In the genomic region with DNA sequence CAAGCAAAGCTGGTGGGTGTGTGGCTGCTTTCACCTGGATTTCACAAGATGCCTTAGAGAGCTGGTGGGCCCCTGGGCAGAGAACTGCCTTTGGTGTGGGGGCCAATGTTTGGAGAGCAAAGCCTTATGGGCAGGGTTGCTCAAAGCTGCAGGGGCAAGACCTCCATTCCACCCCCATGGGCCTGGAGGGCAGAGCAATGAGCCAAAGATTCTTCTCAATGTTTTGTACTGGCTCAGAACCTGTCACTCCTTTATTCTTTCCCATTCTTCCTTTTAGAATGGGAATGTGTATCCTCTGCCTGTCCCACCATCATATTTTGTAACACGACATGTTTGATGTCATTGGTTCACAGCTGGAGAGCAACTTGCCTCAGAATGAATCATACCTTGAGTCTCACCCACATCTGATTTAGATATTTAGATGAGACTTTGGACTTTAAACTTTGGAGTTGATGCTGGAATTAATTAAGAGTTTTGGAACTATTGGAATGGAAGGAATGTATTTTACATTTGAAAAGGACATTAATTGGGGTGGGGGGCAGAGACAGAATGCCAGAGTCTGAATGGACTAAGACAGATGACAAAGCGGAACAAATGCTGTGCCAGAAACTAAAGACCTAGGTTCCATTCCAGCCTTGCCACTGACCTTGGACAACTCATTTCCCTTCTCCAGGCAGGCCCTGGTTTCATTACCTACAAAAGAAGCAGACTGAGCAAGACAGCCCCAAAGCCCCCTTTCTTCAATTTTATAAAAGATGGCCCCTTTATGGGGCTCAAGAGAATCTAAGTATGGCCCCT, we compare ENCODE assay signal across 14 cellular contexts.
DNase-seq lines count a peak whose midpoint lies in the region; TF ChIP-seq lines count a peak whose summit lies in the region.
"Had no signal": no experiment of that assay in that cellular context is flagged by ENCODE, and none has a peak within 500 bp of the region (broad histone marks: within the 10 kb centered on the region; RNA-seq: fewer than 3 reads in every experiment).

No MANE protein-coding gene starts in this region.

- H3K4me3 Mint-ChIP-seq in osteocyte (ENCODE audit: unreplicated experiment) (no peak overlapping the region), Caco-2 (ENCODE audit: unreplicated experiment) (no peak overlapping the region)
- H3K4me3 Mint-ChIP-seq in activated naive CD8-positive, alpha-beta T cell treated with anti-CD3 and anti-CD28 coated beads for 36 hours = no peak overlapping the region
- H3K4me3 Mint-ChIP-seq: CD4-positive, alpha-beta T cell; natural killer cell treated with Interleukin-12 subunit alpha and Interleukin-12 subunit beta and Interleukin-15 and Interleukin-18, amount 100 ng/mL, for 72 hours had no signal

- CTCF ChIA-PET in Caco-2 (lab: Charles Lee) = no interaction called here

- H3K27ac ChIP-seq in HUES48 (ENCODE audit: low read depth, low read length) (peak overlapping the region; percentile 88), colonic mucosa (no peak overlapping the region)
- H3K27ac ChIP-seq: esophagus squamous epithelium, SJSA1 had no signal

- H3K9me3 ChIP-seq in HUES48 (ENCODE audit: control insufficient read depth, insufficient read depth, low read length) (no peaks in the 10 kb centered on the region), colonic mucosa (no peaks in the 10 kb centered on the region), Caco-2 (no peaks in the 10 kb centered on the region)
- H3K9me3 ChIP-seq: esophagus squamous epithelium, SJSA1 had no signal

- H3K36me3 Mint-ChIP-seq in osteocyte (ENCODE audit: unreplicated experiment) (peaks cover 7% of the 10 kb centered on the region), Caco-2 (ENCODE audit: insufficient read depth, unreplicated experiment) (no peaks in the 10 kb centered on the region)
- no peaks in the 10 kb centered on the region for H3K36me3 Mint-ChIP-seq in activated naive CD8-positive, alpha-beta T cell treated with anti-CD3 and anti-CD28 coated beads for 36 hours
- H3K36me3 Mint-ChIP-seq: natural killer cell treated with Interleukin-12 subunit alpha and Interleukin-12 subunit beta and Interleukin-15 and Interleukin-18, amount 100 ng/mL, for 72 hours had no signal

- H3K4me1 ChIP-seq in HUES48 (ENCODE audit: control insufficient read depth, insufficient read depth, low read length) (peaks cover 41% of the 10 kb centered on the region), colonic mucosa (peaks cover 13% of the 10 kb centered on the region), Caco-2 (peaks cover 18% of the 10 kb centered on the region)
- H3K4me1 ChIP-seq: SJSA1 had no signal

- no peak overlapping the region for H3K27ac Mint-ChIP-seq in osteocyte (ENCODE audit: unreplicated experiment)
- no peak overlapping the region for H3K27ac Mint-ChIP-seq in activated naive CD8-positive, alpha-beta T cell treated with anti-CD3 and anti-CD28 coated beads for 36 hours
- no peak overlapping the region for H3K27ac Mint-ChIP-seq in Caco-2 (ENCODE audit: unreplicated experiment)
- H3K27ac Mint-ChIP-seq: CD4-positive, alpha-beta T cell had no signal

- DNase-seq in AG09309 (ENCODE audit: low read depth) (peak; percentile 82), colonic mucosa (peak; percentile 21), osteocyte (ENCODE audit: extremely low spot score, unreplicated experiment) (peak; percentile 63), NOMO-1 treated with DMSO at 0.1 percent for 48 hours (lab: John Stamatoyannopoulos, UW; ENCODE audit: unreplicated experiment) (no peak), DMS53 (lab: John Stamatoyannopoulos, UW) (no peak), Caco-2 (no peak)
- no peak for DNase-seq in activated naive CD8-positive, alpha-beta T cell treated with anti-CD3 and anti-CD28 coated beads for 36 hours
- DNase-seq: CD4-positive, alpha-beta T cell; cerebellar nuclear complex; esophagus squamous epithelium; stimulated activated CD8-positive, alpha-beta memory T cell treated with anti-CD3 and anti-CD28 coated beads, Interleukin-4, amount 100 ng/mL, for 48 hours had no signal

- H3K27me3 ChIP-seq in HUES48 (ENCODE audit: control insufficient read depth, insufficient read depth, low read length) (no peaks in the 10 kb centered on the region), colonic mucosa (no peaks in the 10 kb centered on the region), Caco-2 (replicated peaks; ENCODE audit: control insufficient read depth, insufficient read depth, low read length) (no peaks in the 10 kb centered on the region)
- H3K27me3 ChIP-seq: esophagus squamous epithelium, SJSA1 had no signal

- TF ChIP-seq CTCF in AG09309 (IDR thresholded peaks at IDR 0.05; ENCODE audit: control insufficient read depth, insufficient read depth, low read depth, low read length, missing control alignments) (no peak), colonic mucosa (IDR thresholded peaks at IDR 0.05) (no peak), osteocyte (IDR thresholded peaks at IDR 0.05) (no peak), Caco-2 (IDR thresholded peaks at IDR 0.05; ENCODE audit: insufficient read depth in 1 of 2, low read depth in 1 of 2, low read length in 1 of 2, severe bottlenecking in 1 of 2, unreplicated experiment in 1 of 2) (no peak)

- H3K36me3 ChIP-seq in HUES48 (ENCODE audit: control insufficient read depth, insufficient read depth, low read length) = no peaks in the 10 kb centered on the region
- no peaks in the 10 kb centered on the region for H3K36me3 ChIP-seq in colonic mucosa
- H3K36me3 ChIP-seq in Caco-2 (ENCODE audit: control insufficient read depth, insufficient read depth, low read length) = no peaks in the 10 kb centered on the region
- H3K36me3 ChIP-seq: SJSA1 had no signal

- intact Hi-C loops in colonic mucosa (cut with DNase I) (no loop called here), Caco-2 (cut with micrococcal nuclease; ENCODE audit: unreplicated experiment) (loop anchor here (5.0 kb wide), 1 partner anchor 74 kb away; a partner anchor contains a TSS)

- H3K9me3 Mint-ChIP-seq in osteocyte (ENCODE audit: unreplicated experiment) = no peaks in the 10 kb centered on the region
- no peaks in the 10 kb centered on the region for H3K9me3 Mint-ChIP-seq in activated naive CD8-positive, alpha-beta T cell treated with anti-CD3 and anti-CD28 coated beads for 36 hours
- H3K9me3 Mint-ChIP-seq in Caco-2 (ENCODE audit: unreplicated experiment) = no peaks in the 10 kb centered on the region
- H3K9me3 Mint-ChIP-seq: CD4-positive, alpha-beta T cell; natural killer cell treated with Interleukin-12 subunit alpha and Interleukin-12 subunit beta and Interleukin-15 and Interleukin-18, amount 100 ng/mL, for 72 hours had no signal

- POLR2A ChIA-PET in Caco-2 (lab: Charles Lee) = no interaction called here

- H3K27me3 Mint-ChIP-seq in osteocyte (ENCODE audit: unreplicated experiment) (no peaks in the 10 kb centered on the region), Caco-2 (ENCODE audit: insufficient read depth, unreplicated experiment) (no peaks in the 10 kb centered on the region)
- no peaks in the 10 kb centered on the region for H3K27me3 Mint-ChIP-seq in activated naive CD8-positive, alpha-beta T cell treated with anti-CD3 and anti-CD28 coated beads for 36 hours
- H3K27me3 Mint-ChIP-seq: CD4-positive, alpha-beta T cell; natural killer cell treated with Interleukin-12 subunit alpha and Interleukin-12 subunit beta and Interleukin-15 and Interleukin-18, amount 100 ng/mL, for 72 hours had no signal

- BruUV-seq in Caco-2 (replicated peaks; lab: Mats Ljungman, UMichigan) = no TSS peak

- H3K4me3 ChIP-seq in AG09309 (ENCODE audit: control insufficient read depth, low read depth, low read length) (no peak overlapping the region), HUES48 (ENCODE audit: low read depth, low read length) (0 out of 2 replicates have a peak overlapping the region, but pooled peaks have one; percentile 6), colonic mucosa (no peak overlapping the region), Caco-2 (ENCODE audit: low read depth, low read length) (no peak overlapping the region)
- H3K4me3 ChIP-seq: esophagus squamous epithelium, SJSA1 had no signal

- H3K4me1 Mint-ChIP-seq in osteocyte (ENCODE audit: unreplicated experiment) (peaks cover 33% of the 10 kb centered on the region), Caco-2 (ENCODE audit: low read depth, unreplicated experiment) (peaks cover 11% of the 10 kb centered on the region)
- peaks cover 34% of the 10 kb centered on the region for H3K4me1 Mint-ChIP-seq in activated naive CD8-positive, alpha-beta T cell treated with anti-CD3 and anti-CD28 coated beads for 36 hours

- H3K9ac ChIP-seq in HUES48 (ENCODE audit: low read depth, low read length) = no peak overlapping the region
- no peak overlapping the region for H3K9ac ChIP-seq in colonic mucosa (ENCODE audit: low read depth in 2 of 2, low read length in 2 of 2)

Comparison
In these comparisons a context has a peak if more than half of its experiments do, and no peak if none do; other contexts are left out.
1. DNase-seq: peak in AG09309 (single experiment), colonic mucosa (single experiment) and osteocyte (single experiment); none in NOMO-1 treated with DMSO at 0.1 percent for 48 hours (single experiment), activated naive CD8-positive, alpha-beta T cell treated with anti-CD3 and anti-CD28 coated beads for 36 hours (single experiment), DMS53 (single experiment) and Caco-2 (0 of 2).